In genomic region chr19:11642902-11643301, GRCh38 we compare ENCODE assay signal across 21 cellular contexts.
"Had no signal": no experiment of that assay in that cellular context is flagged by ENCODE, and none has a peak within 500 bp of the region (broad histone marks: within the 10 kb centered on the region; RNA-seq: fewer than 3 reads in every experiment).

No MANE protein-coding gene starts in this region.

- H3K4me1 Mint-ChIP-seq: mesothelial cell of epicardium had no signal

- DNase-seq: dermis blood vessel endothelial cell; dorsolateral prefrontal cortex; effector CD4-positive, alpha-beta T cell; effector memory CD4-positive, alpha-beta T cell; erythroblast; esophagus squamous epithelium; foreskin fibroblast; foreskin melanocyte; gastrocnemius medialis; glutamatergic neuron; head of caudate nucleus; heart right ventricle; hippocampal formation; left cardiac atrium; left lung; left ventricle myocardium superior; lower lobe of right lung; mesenchymal stem cell; mucosa of descending colon had no signal

- H3K4me3 Mint-ChIP-seq: mesothelial cell of epicardium had no signal

- H3K27ac Mint-ChIP-seq: mesothelial cell of epicardium had no signal

- ATAC-seq: esophagus mucosa, gastrocnemius medialis, heart right ventricle, left cardiac atrium, left lung, left ventricle myocardium superior, lower lobe of right lung, mucosa of descending colon had no signal
